Comparison of ENCODE assay signal across 8 cellular contexts in the genomic region with DNA sequence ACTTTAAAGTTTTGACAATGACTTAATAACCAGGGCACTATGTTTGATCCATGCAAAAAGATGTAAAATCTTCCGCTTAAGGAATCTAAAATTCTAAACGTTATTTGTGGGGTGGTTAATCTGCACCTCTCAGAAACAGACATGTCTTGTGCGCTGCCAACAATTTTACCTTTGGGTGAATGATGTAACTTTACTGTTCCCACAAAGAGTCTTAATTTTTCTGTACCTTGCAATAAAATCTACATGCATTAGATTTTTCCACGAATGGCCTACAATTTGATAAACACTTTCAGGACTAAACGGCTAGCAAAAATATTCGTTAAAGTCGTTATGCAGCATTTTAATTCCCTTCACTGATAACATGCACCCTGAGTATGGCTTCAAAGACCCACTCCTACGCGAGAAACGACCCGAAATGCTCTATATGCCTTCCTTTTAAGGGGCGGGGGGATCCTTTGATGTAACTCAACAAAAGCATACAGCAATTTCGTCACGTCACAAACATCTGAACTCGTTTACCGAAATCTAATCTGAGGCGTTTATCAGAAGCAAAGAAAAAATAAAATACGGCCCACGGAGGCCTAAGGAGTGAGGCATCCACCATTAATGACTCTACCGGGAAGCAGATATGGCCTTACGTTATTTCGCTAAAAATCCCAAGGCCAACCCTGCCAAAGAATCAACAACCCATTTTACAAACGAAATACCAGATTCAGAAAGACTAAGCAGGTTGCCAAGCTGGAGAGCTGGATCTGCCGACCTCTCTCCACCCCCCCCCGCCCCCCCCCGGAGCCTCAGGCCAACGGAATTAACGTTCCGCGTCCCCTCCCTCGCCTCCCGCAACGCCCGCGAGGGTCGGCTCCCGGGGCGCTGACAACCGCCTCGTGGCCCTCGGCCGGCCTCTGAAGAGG. TPM values are rescaled to one million over a fixed set of nuclear protein-coding genes. Genes with fewer than 3 reads are reported as not detected.
DNase-seq lines count a peak whose midpoint lies in the region; ATAC-seq and TF ChIP-seq lines count a peak whose summit lies in the region.

No MANE protein-coding gene starts in this region.

- H3K4me3 ChIP-seq in WI38 (ENCODE audit: low read depth, low read length) (peak overlapping the region; percentile 78), endocrine pancreas (ENCODE audit: control insufficient read depth, insufficient read depth, low read length) (peak overlapping the region; percentile 99), muscle layer of duodenum (ENCODE audit: low read depth in 1 of 2, low read length in 2 of 2) (peak overlapping the region; percentile 77 to 95), uterus (peak overlapping the region; percentile 86 to 88)

- no peaks in the 10 kb centered on the region for H3K9me3 ChIP-seq in endocrine pancreas (ENCODE audit: control insufficient read depth, low read length)
- no peaks in the 10 kb centered on the region for H3K9me3 ChIP-seq in muscle layer of duodenum (ENCODE audit: control insufficient read depth in 1 of 2, low read length in 2 of 2)
- no peaks in the 10 kb centered on the region for H3K9me3 ChIP-seq in uterus

- DNase-seq in SKM-1 treated with dmso at 0.1 percent for 144 hours (lab: John Stamatoyannopoulos, UW; ENCODE audit: unreplicated experiment) (peak; percentile 69), SKM-1 (lab: John Stamatoyannopoulos, UW; ENCODE audit: unreplicated experiment) (no peak), uterus (peak in 1 of 2 donors; percentile 17), GM20000 (ENCODE audit: low spot score) (no peak)

- TF ChIP-seq POLR2A in uterus (IDR thresholded peaks at IDR 0.05) = no peak

- ATAC-seq in HG03442 (IDR thresholded peaks at IDR 0.05; ENCODE audit: unreplicated experiment) = peak; percentile 2

- intact Hi-C loops in uterus (cut with DNase I; ENCODE audit: low total_unique reads) = no loop called here

- H3K9ac ChIP-seq in endocrine pancreas (ENCODE audit: control insufficient read depth, insufficient read depth, low read length) = peak overlapping the region; percentile 88

- H3K4me1 ChIP-seq in endocrine pancreas (ENCODE audit: control insufficient read depth, insufficient read depth, low read length) (peaks cover 27% of the 10 kb centered on the region), muscle layer of duodenum (ENCODE audit: control insufficient read depth in 1 of 2, insufficient read depth in 2 of 2, low read length in 2 of 2) (peaks cover 0 to 25% of the 10 kb centered on the region in 2 donors), uterus (no peaks in the 10 kb centered on the region)

- H3K27ac ChIP-seq in muscle layer of duodenum (ENCODE audit: low read length) (peak overlapping the region; percentile 96), uterus (peak overlapping the region; percentile 96 to 98)

- no peaks in the 10 kb centered on the region for H3K36me3 ChIP-seq in endocrine pancreas (ENCODE audit: control insufficient read depth, insufficient read depth, low read length)
- H3K36me3 ChIP-seq in muscle layer of duodenum (ENCODE audit: control insufficient read depth in 1 of 2, insufficient read depth in 2 of 2, low read length in 2 of 2) = peaks cover 17 to 19% of the 10 kb centered on the region in 2 donors
- no peaks in the 10 kb centered on the region for H3K36me3 ChIP-seq in uterus

- TF ChIP-seq CTCF in WI38 (IDR thresholded peaks at IDR 0.05; ENCODE audit: low read depth, low read length) (no peak), uterus (IDR thresholded peaks at IDR 0.05) (no peak), GM20000 (IDR thresholded peaks at IDR 0.05; ENCODE audit: extremely low read depth, missing control alignments) (no peak)

- no peaks in the 10 kb centered on the region for H3K27me3 ChIP-seq in endocrine pancreas (ENCODE audit: control insufficient read depth, insufficient read depth, low read length)
- H3K27me3 ChIP-seq in muscle layer of duodenum (ENCODE audit: low read depth, low read length) = no peaks in the 10 kb centered on the region
- H3K27me3 ChIP-seq in uterus = no peaks in the 10 kb centered on the region

RNA-seq across cellular contexts. Expression of gene AK6, which starts 0.6 kb away (rescaled TPM):
- total RNA-seq in uterus = 10 to 100 TPM; 23.6 to 36.3 (median 28.2) TPM

RNA-seq across cellular contexts. Expression of gene TAF9, which starts 0.6 kb away (rescaled TPM):
- total RNA-seq in uterus = 10 to 100 TPM; 10.9 to 50.5 (median 32.7) TPM

RNA-seq across cellular contexts. Expression of gene RAD17, which starts 0.9 kb away (rescaled TPM):
- total RNA-seq in uterus = 10 to 100 TPM in 2 of 4 donors, 1 to 10 TPM in 2; 6.1 to 35.1 (median 15.1) TPM

RNA-seq across cellular contexts. Expression of gene CCDC125, which starts 36.1 kb away (rescaled TPM):
- 1 to 10 TPM; 1.8 to 9.9 (median 6.6) TPM for total RNA-seq in uterus

RNA-seq across cellular contexts. Expression of gene MARVELD2, which starts 46.2 kb away (rescaled TPM):
- total RNA-seq in uterus = 1 to 10 TPM in 1 of 4 donors, under 1 TPM in 2, not detected in 1; 0.26 to 7.4 (median 0.70) TPM
